In genomic region chrX:87465757-87466156, GRCh38 we compare ENCODE assay signal across 6 cellular contexts. TPM values are rescaled to one million over a fixed set of nuclear protein-coding genes. Genes with fewer than 3 reads are reported as not detected.
"Had no signal": no experiment of that assay in that cellular context is flagged by ENCODE, and none has a peak within 500 bp of the region (broad histone marks: within the 10 kb centered on the region; RNA-seq: fewer than 3 reads in every experiment).

No MANE protein-coding gene starts in this region.

RNA-seq across cellular contexts. Expression of gene KLHL4, which starts 51.8 kb away (rescaled TPM):
- total RNA-seq: activated naive CD4-positive, alpha-beta T cell treated with anti-CD3 and anti-CD28 coated beads for 36 hours; activated naive CD4-positive, alpha-beta T cell treated with anti-CD3 and anti-CD28 coated beads, Interleukin-2, amount 50 U/mL, for 72 hours; activated naive CD8-positive, alpha-beta T cell treated with anti-CD3 and anti-CD28 coated beads for 36 hours; activated T-helper 1 cell treated with anti-CD3 and anti-CD28 coated beads, Interleukin-12 subunit alpha, Interleukin-12 subunit beta, Interleukin-2, Interleukin-4 antibody, amounts not matched to agents 30 ng/mL and 10 ng/mL and 1 ng/mL, durations not matched to agents 14 hours and 24 hours and 36 hours; activated T-helper 17 cell treated with anti-CD3 and anti-CD28 coated beads, Interleukin-2, amount 50 U/mL, for 72 hours; activated T-helper 2 cell treated with anti-CD3 and anti-CD28 coated beads, Interferon-gamma antibody, Interleukin-2, Interleukin-4, amounts not matched to agents 10 μg/mL and 5 μg/mL and 100 μg/mL, durations not matched to agents 14 hours and 24 hours and 36 hours had no signal
